8 cellular contexts compared by ENCODE assay signal in genomic region chr15:49155110-49155833, GRCh38. TPM values are rescaled to one million over a fixed set of nuclear protein-coding genes. Genes with fewer than 3 reads are reported as not detected.
DNase-seq lines count a peak whose midpoint lies in the region; ATAC-seq, FAIRE-seq and TF ChIP-seq lines count a peak whose summit lies in the region.

Gene COPS2 (minus strand): TSS chr15:49155599. CDS start chr15:49155578, 21 bp downstream.

- in situ Hi-C loops in ACHN (cut with HindIII; ENCODE audit: low pct_ligation_motif_present, low pct_unique_long_range_greater_than_20kb, low sequenced_read_pairs), result no loop called here

- H3K27me3 ChIP-seq in bronchial epithelial cell (ENCODE audit: control insufficient read depth, insufficient read depth, low read length) (no peaks in the 10 kb centered on the region), small intestine (ENCODE audit: control insufficient read depth in 2 of 2, insufficient read depth in 2 of 2, low read length in 2 of 2) (no peaks in the 10 kb centered on the region)

- H3K36me3 ChIP-seq in bronchial epithelial cell (ENCODE audit: control insufficient read depth, insufficient read depth, low read length), result no peaks in the 10 kb centered on the region
- no peaks in the 10 kb centered on the region for H3K36me3 ChIP-seq in small intestine (ENCODE audit: control insufficient read depth in 2 of 2, insufficient read depth in 2 of 2, low read length in 2 of 2)

- H3K27ac ChIP-seq in small intestine (ENCODE audit: low read depth in 1 of 2, low read length in 1 of 2), result peak within 1 kb of the TSS; percentile 81 to 87

- no peaks in the 10 kb centered on the region for H3K4me1 ChIP-seq in small intestine (ENCODE audit: control insufficient read depth in 2 of 2, insufficient read depth in 1 of 2, low read depth in 1 of 2, low read length in 1 of 2)

- H3K4me3 ChIP-seq in WI38 (ENCODE audit: low read depth, low read length), result peak within 1 kb of the TSS; percentile 86
- peak within 1 kb of the TSS; percentile 99 for H3K4me3 ChIP-seq in bronchial epithelial cell (ENCODE audit: low read depth, low read length)
- H3K4me3 ChIP-seq in small intestine (ENCODE audit: low read depth in 1 of 2, low read length in 2 of 2), result peak within 1 kb of the TSS; percentile 82 to 86

- DNase-seq in ACHN (peak; percentile 98), NCI-H2227 (lab: John Stamatoyannopoulos, UW; ENCODE audit: unreplicated experiment) (peak; percentile 95), bronchial epithelial cell (ENCODE audit: low read depth) (peak; percentile 98), iPS-NIHi11 (ENCODE audit: low spot score) (peak; percentile 89), small intestine (peak; percentile 99)

- ATAC-seq in GM18873 (IDR thresholded peaks at IDR 0.05; ENCODE audit: low FRiP score, unreplicated experiment) (peak; percentile 94), HG03139 (IDR thresholded peaks at IDR 0.05; ENCODE audit: unreplicated experiment) (peak; percentile 85)

- no peak for TF ChIP-seq CTCF in WI38 (IDR thresholded peaks at IDR 0.05; ENCODE audit: low read depth, low read length)
- TF ChIP-seq CTCF in bronchial epithelial cell (IDR thresholded peaks at IDR 0.05; ENCODE audit: insufficient read depth, low read length, severe bottlenecking), result no peak

- no peaks in the 10 kb centered on the region for H3K9me3 ChIP-seq in small intestine (ENCODE audit: control insufficient read depth, low read depth)

- peak; percentile 7 for FAIRE-seq in bronchial epithelial cell (lab: Jason Lieb, UNC)
- no peak for FAIRE-seq in small intestine (lab: Jason Lieb, UNC)

- WGBS in small intestine, 3 donors, result 0% methylated on average over 46 of the region's 46 CpGs

RNA-seq across cellular contexts. Expression of gene COPS2, which starts in this region (rescaled TPM):
- total RNA-seq in bronchial epithelial cell, result 32.9 and 34.2 TPM in 2 replicates
- polyA plus RNA-seq in small intestine, result 10 to 100 TPM; 48.2 to 50.5 (median 49.9) TPM

Comparison
In these comparisons a context has a peak if more than half of its experiments do, and no peak if none do; other contexts are left out.
1. Peak in every context shown above with its lines: DNase-seq, ATAC-seq, H3K4me3 ChIP-seq and H3K27ac ChIP-seq.